ENCODE assay signal across 8 cellular contexts in genomic region chrX:13688384-13688771, GRCh38. TPM values are rescaled to one million over a fixed set of nuclear protein-coding genes. Genes with fewer than 3 reads are reported as not detected.
DNase-seq lines count a peak whose midpoint lies in the region; ATAC-seq and TF ChIP-seq lines count a peak whose summit lies in the region.

No MANE protein-coding gene starts in this region.

- H3K9ac ChIP-seq in DND-41 (ENCODE audit: low read depth, low read length) = peak overlapping the region; percentile 72

- H3K27me3 ChIP-seq in DND-41 (ENCODE audit: insufficient read depth, low read length, poor library complexity) = no peaks in the 10 kb centered on the region
- no peaks in the 10 kb centered on the region for H3K27me3 ChIP-seq in osteoblast (ENCODE audit: insufficient read depth, low read length)

- H3K4me3 ChIP-seq in DND-41 (ENCODE audit: low read depth in 1 of 2, low read length in 2 of 2) = peak overlapping the region; percentile 41 to 75; a peak in 3 of 4 replicates
- peak overlapping the region; percentile 94 for H3K4me3 ChIP-seq in NB4 (ENCODE audit: low read depth, low read length)
- H3K4me3 ChIP-seq in osteoblast (ENCODE audit: insufficient read depth, low read length) = peak overlapping the region; percentile 89

- H4K20me1 ChIP-seq in DND-41 (ENCODE audit: insufficient read depth, low read length) (0 out of 2 replicates have a peak, but pooled peaks cover 5% of the 10 kb centered on the region), osteoblast (ENCODE audit: insufficient read depth, low read length) (peaks cover 16% of the 10 kb centered on the region)

- ATAC-seq in DND-41 (ENCODE audit: insufficient read depth, low read depth) = peak; percentile 25; the same call in 1 of the 3 replicates

- DNase-seq in DND-41 (no peak), NB4 (ENCODE audit: low read depth) (peak; percentile 28), dermis blood vessel endothelial cell (peak; percentile 15), osteoblast (ENCODE audit: insufficient read length, low spot score, missing footprints) (no peak), DMS114 treated with DMSO at 0.1 percent for 48 hours (lab: John Stamatoyannopoulos, UW; ENCODE audit: unreplicated experiment) (no peak), AG08396 (ENCODE audit: low spot score) (no peak)
- DNase-seq in stimulated activated CD4-positive, alpha-beta T cell treated with anti-CD3 and anti-CD28 coated beads, Interleukin-4, amount 100 ng/mL, for 24 hours = no peak
- no peak for DNase-seq in activated CD4-positive, CD25-positive, alpha-beta regulatory T cell (lab: John Stamatoyannopoulos, UW)

- TF ChIP-seq POLR2A in NB4 (IDR thresholded peaks at IDR 0.05; ENCODE audit: extremely low read depth, insufficient read length) = no peak

- no peak for TF ChIP-seq CTCF in DND-41 (IDR thresholded peaks at IDR 0.05; ENCODE audit: borderline replicate concordance, extremely low read depth, low read length, poor library complexity, severe bottlenecking)
- no peak for TF ChIP-seq CTCF in NB4 (IDR thresholded peaks at IDR 0.05; ENCODE audit: low read depth, low read length)
- no peak for TF ChIP-seq CTCF in osteoblast (IDR thresholded peaks at IDR 0.05; ENCODE audit: extremely low read depth, low read depth, low read length)

- H3K4me2 ChIP-seq in DND-41 (ENCODE audit: insufficient read depth, low read length) (peak overlapping the region; percentile 72), osteoblast (ENCODE audit: insufficient read depth, low read length) (peak overlapping the region; percentile 93)

- H3K79me2 ChIP-seq in DND-41 (ENCODE audit: insufficient read depth, low read length) (peaks cover 41% of the 10 kb centered on the region), osteoblast (ENCODE audit: insufficient read depth, low read length) (peaks cover 43% of the 10 kb centered on the region)

- H3K36me3 ChIP-seq in DND-41 (ENCODE audit: insufficient read depth, low read length) = no peaks in the 10 kb centered on the region
- H3K36me3 ChIP-seq in osteoblast (ENCODE audit: insufficient read depth, low read length) = no peaks in the 10 kb centered on the region

- H3K4me1 ChIP-seq in DND-41 (ENCODE audit: insufficient read depth, low read length) = peaks cover 22% of the 10 kb centered on the region
- H3K4me1 ChIP-seq in osteoblast (ENCODE audit: insufficient read depth, low read length) = peaks cover 17% of the 10 kb centered on the region

- H3K9me3 ChIP-seq in DND-41 (ENCODE audit: insufficient read depth, low read length, severe bottlenecking) (no peaks in the 10 kb centered on the region), osteoblast (ENCODE audit: low read depth, low read length) (no peaks in the 10 kb centered on the region)

- peak overlapping the region; percentile 45 for H3K27ac ChIP-seq in DND-41 (ENCODE audit: low read length)
- peak overlapping the region; percentile 82 for H3K27ac ChIP-seq in osteoblast (ENCODE audit: low read depth, low read length)

- H2AFZ ChIP-seq in DND-41 (ENCODE audit: low read depth, low read length) (peak overlapping the region; percentile 80), osteoblast (ENCODE audit: low read length) (peak overlapping the region; percentile 78)

RNA-seq across cellular contexts. Expression of gene RAB9A, which starts 0.6 kb away (rescaled TPM):
- total RNA-seq in dermis blood vessel endothelial cell (24.2 and 30.8 TPM in 2 replicates), osteoblast (58.9 and 63.0 TPM in 2 replicates)

RNA-seq across cellular contexts. Expression of gene TCEANC, which starts 35.4 kb away (rescaled TPM):
- total RNA-seq in dermis blood vessel endothelial cell (1.7 and 3.1 TPM in 2 replicates), osteoblast (6.2 and 6.5 TPM in 2 replicates)

RNA-seq across cellular contexts. Expression of gene TRAPPC2, which starts 46.0 kb away (rescaled TPM):
- total RNA-seq in dermis blood vessel endothelial cell (11.9 and 17.9 TPM in 2 replicates), osteoblast (11.8 and 23.5 TPM in 2 replicates)

RNA-seq across cellular contexts. Expression of gene OFD1, which starts 46.2 kb away (rescaled TPM):
- 9.4 and 10.2 TPM in 2 replicates for total RNA-seq in dermis blood vessel endothelial cell
- total RNA-seq in osteoblast = 15.9 and 19.2 TPM in 2 replicates

Comparison
In these comparisons a context has a peak if more than half of its experiments do, and no peak if none do; other contexts are left out.
1. DNase-seq: peak in NB4 (single experiment) and dermis blood vessel endothelial cell (single experiment); none in DND-41 (single experiment), osteoblast (single experiment), DMS114 treated with DMSO at 0.1 percent for 48 hours (single experiment), AG08396 (single experiment), stimulated activated CD4-positive, alpha-beta T cell treated with anti-CD3 and anti-CD28 coated beads, Interleukin-4, amount 100 ng/mL, for 24 hours (single experiment) and activated CD4-positive, CD25-positive, alpha-beta regulatory T cell (0 of 4).
2. Peak in every context shown above with its lines, with median percentiles within 50 percentile points of each other: H3K4me3 ChIP-seq.